Comparison of ENCODE assay signal across 29 cellular contexts in the genomic region with DNA sequence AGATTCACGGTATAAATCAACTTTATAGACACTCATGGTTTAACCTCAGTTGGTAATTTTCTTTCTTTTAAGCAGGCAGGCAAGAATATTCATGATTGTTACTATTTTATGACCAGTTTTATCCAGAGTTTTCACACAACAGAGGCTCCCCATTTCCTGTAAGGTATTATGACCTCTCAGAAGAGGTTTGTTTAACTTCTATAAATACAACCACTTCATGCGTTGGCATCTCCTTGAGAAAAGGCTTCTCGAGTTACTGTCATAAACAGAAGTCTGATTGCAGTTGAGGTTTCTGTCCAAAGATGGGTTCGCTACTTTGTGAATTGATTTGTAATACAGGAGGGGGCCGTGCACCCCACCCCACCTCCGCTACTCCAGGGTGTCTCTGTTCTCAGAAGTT. TPM values are rescaled to one million over a fixed set of nuclear protein-coding genes. Genes with fewer than 3 reads are reported as not detected.
A peak's percentile ranks its signal among the peaks of the same experiment; 100 is the strongest.
DNase-seq lines count a peak whose midpoint lies in the region; ATAC-seq, FAIRE-seq and TF ChIP-seq lines count a peak whose summit lies in the region.
"Had no signal": no experiment of that assay in that cellular context is flagged by ENCODE, and none has a peak within 500 bp of the region (broad histone marks: within the 10 kb centered on the region; RNA-seq: fewer than 3 reads in every experiment).

No MANE protein-coding gene starts in this region.

- no peak overlapping the region for H3K4me3 ChIP-seq in left ventricle myocardium inferior
- no peak overlapping the region for H3K4me3 ChIP-seq in astrocyte (ENCODE audit: insufficient read depth, low read depth, low read length)
- H3K4me3 ChIP-seq in mesodermal cell (ENCODE audit: extremely low read depth, insufficient read depth, low read length, poor library complexity, severe bottlenecking) = no peak overlapping the region
- no peak overlapping the region for H3K4me3 ChIP-seq in dorsolateral prefrontal cortex
- H3K4me3 ChIP-seq: prostate gland, spleen, transverse colon had no signal

- WGBS in mesodermal cell (ENCODE audit: insufficient coverage in 2 of 2), 2 experiments = 95% methylated on average over 3 of the region's 6 CpGs; no CpG with 5 or more reads in 1 of the 2 experiments

- no peaks in the 10 kb centered on the region for H3K36me3 Mint-ChIP-seq in astrocyte (ENCODE audit: low read depth, unreplicated experiment)
- H3K36me3 Mint-ChIP-seq: activated naive CD8-positive, alpha-beta T cell treated with anti-CD3 and anti-CD28 coated beads, Interleukin-2, amount 10 ng/mL, durations not matched to agents 7 days and 5 days; memory B cell had no signal

- no peak for TF ChIP-seq CTCF in left ventricle myocardium inferior (IDR thresholded peaks at IDR 0.05; ENCODE audit: borderline replicate concordance)
- no peak for TF ChIP-seq CTCF in astrocyte (IDR thresholded peaks at IDR 0.05; ENCODE audit: insufficient read depth, low read depth, low read length)
- TF ChIP-seq CTCF in dorsolateral prefrontal cortex (IDR thresholded peaks at IDR 0.05 in 54 of 56, conservative IDR thresholded peaks at IDR 0.05 in 2 of 56; ENCODE audit: low read depth in 1 of 56, partially characterized antibody in 56 of 56) = no peak

- H4K20me1 ChIP-seq in astrocyte (ENCODE audit: insufficient read depth, low read length) = no peaks in the 10 kb centered on the region

- peaks cover 46% of the 10 kb centered on the region for H3K4me1 Mint-ChIP-seq in astrocyte (ENCODE audit: low read depth, unreplicated experiment)
- H3K4me1 Mint-ChIP-seq: activated naive CD8-positive, alpha-beta T cell treated with anti-CD3 and anti-CD28 coated beads, Interleukin-2, amount 10 ng/mL, durations not matched to agents 7 days and 5 days; memory B cell had no signal

- H3K9me3 ChIP-seq in left ventricle myocardium inferior (replicated peaks) (no peaks in the 10 kb centered on the region), astrocyte (ENCODE audit: insufficient read depth, low read depth, low read length) (no peaks in the 10 kb centered on the region), mesodermal cell (ENCODE audit: control insufficient read depth, low read length) (no peaks in the 10 kb centered on the region)
- H3K9me3 ChIP-seq: BE2C, neutrophil, prostate gland, spleen, transverse colon had no signal

- no peak overlapping the region for H3K9ac ChIP-seq in astrocyte (ENCODE audit: low read length)

- DNase-seq in left ventricle myocardium inferior (no peak), Right ventricle myocardium inferior (ENCODE audit: missing footprints) (no peak), astrocyte (ENCODE audit: low read depth) (no peak), dorsolateral prefrontal cortex (no peak), urothelium cell line (ENCODE audit: low spot score) (no peak)
- DNase-seq: activated CD4-positive, alpha-beta T cell treated with anti-CD3 and anti-CD28 coated beads for 4 hours; activated CD8-positive, alpha-beta memory T cell treated with anti-CD3 and anti-CD28 coated beads for 24 hours; activated effector memory CD4-positive, alpha-beta T cell treated with Interleukin-2 at 50 U/mL for 16 hours; activated naive CD8-positive, alpha-beta T cell treated with anti-CD3 and anti-CD28 coated beads, Interleukin-2, amount 10 ng/mL, durations not matched to agents 7 days and 5 days; BE2C; Karpas-422; NCI-H1048; NCI-H1694 treated with DMSO at 0.1 percent for 48 hours; NCI-H2227 treated with DMSO at 0.1 percent for 48 hours; NCI-H774; RPMI8226; spleen; stimulated activated CD4-positive, alpha-beta T cell treated with anti-CD3 and anti-CD28 coated beads, Interleukin-2, amount 100 ng/mL, for 48 hours; transverse colon had no signal

- peak overlapping the region; percentile 51 for H3K4me3 Mint-ChIP-seq in astrocyte (ENCODE audit: unreplicated experiment)
- H3K4me3 Mint-ChIP-seq: activated naive CD8-positive, alpha-beta T cell treated with anti-CD3 and anti-CD28 coated beads, Interleukin-2, amount 10 ng/mL, durations not matched to agents 7 days and 5 days; memory B cell had no signal

- intact Hi-C loops in left ventricle myocardium inferior (cut with micrococcal nuclease) = no loop called here
- intact Hi-C loops in Right ventricle myocardium inferior (cut with DNase I) = loop anchor here (10.0 kb wide), 1 partner anchor 116 kb away; no protein-coding TSS in a partner anchor
- intact Hi-C loops in dorsolateral prefrontal cortex (cut with DNase I) = loop anchor here (10.0 kb wide), 2 partner anchors 326 to 946 kb away; no protein-coding TSS in a partner anchor

- H3K27ac ChIP-seq in left ventricle myocardium inferior (replicated peaks) (peak overlapping the region; percentile 90), astrocyte (ENCODE audit: low read depth, low read length) (no peak overlapping the region), mesodermal cell (ENCODE audit: low read depth, low read length, severe bottlenecking) (peak overlapping the region; percentile 76), dorsolateral prefrontal cortex (no peak overlapping the region)
- H3K27ac ChIP-seq: epithelial cell of prostate, neutrophil, spleen, transverse colon had no signal

- H3K27me3 ChIP-seq in left ventricle myocardium inferior (ENCODE audit: low read depth) = no peaks in the 10 kb centered on the region
- no peaks in the 10 kb centered on the region for H3K27me3 ChIP-seq in astrocyte (ENCODE audit: insufficient read depth, low read length)
- no peaks in the 10 kb centered on the region for H3K27me3 ChIP-seq in dorsolateral prefrontal cortex
- H3K27me3 ChIP-seq: neutrophil, transverse colon had no signal

- no peak for ATAC-seq in Right ventricle myocardium inferior
- ATAC-seq in HG02852 (IDR thresholded peaks at IDR 0.05; ENCODE audit: unreplicated experiment) = no peak
- ATAC-seq in GM19328 (IDR thresholded peaks at IDR 0.05; ENCODE audit: unreplicated experiment) = no peak
- ATAC-seq: HepG2 had no signal

- peak overlapping the region; percentile 37 for H3K4me2 ChIP-seq in astrocyte (ENCODE audit: low read length)

- FAIRE-seq in astrocyte (lab: Jason Lieb, UNC) (no peak), urothelium cell line (lab: Jason Lieb, UNC) (no peak)
- FAIRE-seq: G401.6, H1, HepG2 had no signal

- H3K27me3 Mint-ChIP-seq in astrocyte (ENCODE audit: low read depth, unreplicated experiment) = no peaks in the 10 kb centered on the region

- H3K27ac Mint-ChIP-seq in astrocyte (ENCODE audit: unreplicated experiment) = peak overlapping the region; percentile 5
- H3K27ac Mint-ChIP-seq: activated naive CD8-positive, alpha-beta T cell treated with anti-CD3 and anti-CD28 coated beads, Interleukin-2, amount 10 ng/mL, durations not matched to agents 7 days and 5 days; memory B cell had no signal

- no peak overlapping the region for H2AFZ ChIP-seq in astrocyte (ENCODE audit: low read depth, low read length)

- H3K4me1 ChIP-seq in left ventricle myocardium inferior (peaks cover 67% of the 10 kb centered on the region), astrocyte (ENCODE audit: insufficient read depth, low read length) (peaks cover 36% of the 10 kb centered on the region), mesodermal cell (ENCODE audit: control insufficient read depth, insufficient read depth, low read length, poor library complexity, severe bottlenecking) (peaks cover 57% of the 10 kb centered on the region)
- H3K4me1 ChIP-seq: BE2C, prostate gland, spleen, transverse colon had no signal

- no peaks in the 10 kb centered on the region for H3K79me2 ChIP-seq in astrocyte (ENCODE audit: insufficient read depth, low read length)

- no peaks in the 10 kb centered on the region for H3K9me3 Mint-ChIP-seq in astrocyte (ENCODE audit: unreplicated experiment)
- H3K9me3 Mint-ChIP-seq: activated naive CD8-positive, alpha-beta T cell treated with anti-CD3 and anti-CD28 coated beads, Interleukin-2, amount 10 ng/mL, durations not matched to agents 7 days and 5 days; memory B cell had no signal

- H3K36me3 ChIP-seq in left ventricle myocardium inferior = peaks cover 25% of the 10 kb centered on the region
- no peaks in the 10 kb centered on the region for H3K36me3 ChIP-seq in astrocyte (ENCODE audit: insufficient read depth, low read length)
- H3K36me3 ChIP-seq in mesodermal cell (ENCODE audit: control insufficient read depth, insufficient read depth, low read length) = no peaks in the 10 kb centered on the region
- H3K36me3 ChIP-seq: BE2C, neutrophil, prostate gland, spleen, transverse colon had no signal

RNA-seq across cellular contexts. Expression of a gene that starts 55.3 kb away (rescaled TPM):
- total RNA-seq in left ventricle myocardium inferior = 22.1 TPM
- 20.0 TPM for total RNA-seq in Right ventricle myocardium inferior
- total RNA-seq in astrocyte = 2.0 and 3.4 TPM in 2 replicates
- polyA plus RNA-seq in mesodermal cell (2013, experiment 1 of 2) = 1.2 TPM
- polyA plus RNA-seq in mesodermal cell (2013, experiment 2 of 2) = 1.2 TPM
- total RNA-seq in dorsolateral prefrontal cortex = 10 to 100 TPM; 11.8 to 91.1 (median 24.5) TPM
- total RNA-seq: activated naive CD8-positive, alpha-beta T cell treated with anti-CD3 and anti-CD28 coated beads, Interleukin-2, amount 10 ng/mL, durations not matched to agents 7 days and 5 days; HepG2 had no signal
- polyA plus RNA-seq: HepG2 had no signal

Comparison
In these comparisons a context has a peak if more than half of its experiments do, and no peak if none do; other contexts are left out.
1. H3K27ac ChIP-seq: peak in left ventricle myocardium inferior (single experiment) and mesodermal cell (single experiment); none in astrocyte (single experiment) and dorsolateral prefrontal cortex (0 of 59).